In genomic region chr19:13796301-13797057, GRCh38 we compare ENCODE assay signal across 8 cellular contexts. TPM values are rescaled to one million over a fixed set of nuclear protein-coding genes. Genes with fewer than 3 reads are reported as not detected.
DNase-seq lines count a peak whose midpoint lies in the region; ATAC-seq and TF ChIP-seq lines count a peak whose summit lies in the region.

No MANE protein-coding gene starts in this region.

- POLR2A ChIA-PET in naive thymus-derived CD4-positive, alpha-beta T cell (lab: Charles Lee): interaction anchor here (1.1 to 3.1 kb wide), 9 partner anchors 7 to 65 kb away, joined by 3 to 17 read pairs (median 6); partner anchors contain the start of gene C19orf53

- H3K9ac ChIP-seq in SU-DHL-6 (ENCODE audit: low read length): peak overlapping the region; percentile 75

- H3K36me3 ChIP-seq in SU-DHL-6 (ENCODE audit: low read length): no peaks in the 10 kb centered on the region
- peaks cover 0 to 4% (median 0%) of the 10 kb centered on the region in 4 donors for H3K36me3 ChIP-seq in esophagus muscularis mucosa
- no peaks in the 10 kb centered on the region for H3K36me3 ChIP-seq in naive thymus-derived CD4-positive, alpha-beta T cell (ENCODE audit: control insufficient read depth in 2 of 3, insufficient read depth in 3 of 3, low read length in 3 of 3)

- H3F3A ChIP-seq in SU-DHL-6 (ENCODE audit: insufficient read depth): no peaks in the 10 kb centered on the region

- H3K4me1 Mint-ChIP-seq in activated T-cell treated with anti-CD3 and anti-CD28 coated beads, Interleukin-2, amount 50 U/mL, for 4 hours (ENCODE audit: low read depth): peaks cover 23% of the 10 kb centered on the region
- H3K4me1 Mint-ChIP-seq in naive thymus-derived CD4-positive, alpha-beta T cell: peaks cover 22 to 45% (median 31%) of the 10 kb centered on the region in 7 donors

- H3K4me3 ChIP-seq in SU-DHL-6 (ENCODE audit: insufficient read depth, low read length, poor library complexity, severe bottlenecking) (peak overlapping the region; percentile 94), esophagus muscularis mucosa (peak overlapping the region; percentile 77 to 83 (median 80))
- H3K4me3 ChIP-seq in naive thymus-derived CD4-positive, alpha-beta T cell (ENCODE audit: low read length): peak overlapping the region; percentile 84

- H3K36me3 Mint-ChIP-seq in activated T-cell treated with anti-CD3 and anti-CD28 coated beads, Interleukin-2, amount 50 U/mL, for 4 hours (ENCODE audit: insufficient read depth): no peaks in the 10 kb centered on the region
- peaks cover 0 to 4% (median 0%) of the 10 kb centered on the region in 5 donors for H3K36me3 Mint-ChIP-seq in naive thymus-derived CD4-positive, alpha-beta T cell

- no peak for TF ChIP-seq EP300 in esophagus muscularis mucosa (IDR thresholded peaks at IDR 0.05)

- DNase-seq in activated T-cell treated with anti-CD3 and anti-CD28 coated beads, Interleukin-2, amount 50 U/mL, for 4 hours: no peak
- DNase-seq in activated T-cell treated with anti-CD3 and anti-CD28 coated beads, Interleukin-2, amount 50 U/mL, for 48 hours: no peak
- DNase-seq in esophagus muscularis mucosa (ENCODE audit: extremely low spot score) (peak; percentile 94), COLO829 (ENCODE audit: low spot score) (no peak), GF-D8 (lab: John Stamatoyannopoulos, UW) (no peak), NCI-H446 treated with DMSO at 0.1 percent for 48 hours (lab: John Stamatoyannopoulos, UW) (no peak)
- DNase-seq in naive thymus-derived CD4-positive, alpha-beta T cell: no peak

- intact Hi-C loops in esophagus muscularis mucosa (cut with DNase I): loop anchor here (5.0 kb wide), 1 partner anchor 36 kb away; no protein-coding TSS in a partner anchor
- intact Hi-C loops in naive thymus-derived CD4-positive, alpha-beta T cell (cut with micrococcal nuclease): no loop called here

- peak overlapping the region; percentile 97 for H3K4me2 ChIP-seq in SU-DHL-6 (ENCODE audit: low read depth, low read length, poor library complexity, severe bottlenecking)

- no peak for TF ChIP-seq POLR2A in esophagus muscularis mucosa (IDR thresholded peaks at IDR 0.05; ENCODE audit: low read depth)

- no peaks in the 10 kb centered on the region for H3K9me2 ChIP-seq in SU-DHL-6 (replicated peaks; ENCODE audit: insufficient read depth, low read length)

- WGBS in esophagus muscularis mucosa: 16% methylated on average over 7 of the region's 12 CpGs

- TF ChIP-seq CTCF in SU-DHL-6 (IDR thresholded peaks at IDR 0.05; ENCODE audit: insufficient read depth, low read length, poor library complexity, severe bottlenecking) (no peak), esophagus muscularis mucosa (IDR thresholded peaks at IDR 0.05) (peak in 2 of 3 experiments; percentile 12 to 20)

- no peaks in the 10 kb centered on the region for H4K20me1 ChIP-seq in SU-DHL-6 (ENCODE audit: low read depth, low read length)

- no peaks in the 10 kb centered on the region for H3K9me3 ChIP-seq in SU-DHL-6 (ENCODE audit: insufficient read depth, low read length)
- no peaks in the 10 kb centered on the region for H3K9me3 ChIP-seq in esophagus muscularis mucosa
- no peaks in the 10 kb centered on the region for H3K9me3 ChIP-seq in naive thymus-derived CD4-positive, alpha-beta T cell (ENCODE audit: control insufficient read depth in 2 of 3, low read length in 3 of 3)

- H3K27ac ChIP-seq in SU-DHL-6 (ENCODE audit: low read depth, low read length): no peak overlapping the region
- H3K27ac ChIP-seq in esophagus muscularis mucosa (replicated peaks in 1 of 4): peak overlapping the region; percentile 89 to 97 (median 94)
- peak overlapping the region; percentile 56 for H3K27ac ChIP-seq in naive thymus-derived CD4-positive, alpha-beta T cell (ENCODE audit: low read depth, low read length)

- H3K27me3 Mint-ChIP-seq in activated T-cell treated with anti-CD3 and anti-CD28 coated beads, Interleukin-2, amount 50 U/mL, for 4 hours (ENCODE audit: low read depth): no peaks in the 10 kb centered on the region
- H3K27me3 Mint-ChIP-seq in naive thymus-derived CD4-positive, alpha-beta T cell: no peaks in the 10 kb centered on the region

- H2AFZ ChIP-seq in SU-DHL-6 (ENCODE audit: low read depth, low read length, severe bottlenecking): peak overlapping the region; percentile 93

- H3K27me3 ChIP-seq in SU-DHL-6 (ENCODE audit: low read length) (no peaks in the 10 kb centered on the region), esophagus muscularis mucosa (no peaks in the 10 kb centered on the region)
- H3K27me3 ChIP-seq in naive thymus-derived CD4-positive, alpha-beta T cell (ENCODE audit: control insufficient read depth in 2 of 2, insufficient read depth in 2 of 2, low read length in 2 of 2): no peaks in the 10 kb centered on the region

- peak overlapping the region; percentile 19 to 96 (median 79) for H3K27ac Mint-ChIP-seq in naive thymus-derived CD4-positive, alpha-beta T cell

- H3K79me2 ChIP-seq in SU-DHL-6 (ENCODE audit: insufficient read depth, low read length): no peaks in the 10 kb centered on the region

- peak overlapping the region; percentile 77 for H3K4me3 Mint-ChIP-seq in activated T-cell treated with anti-CD3 and anti-CD28 coated beads, Interleukin-2, amount 50 U/mL, for 4 hours
- H3K4me3 Mint-ChIP-seq in naive thymus-derived CD4-positive, alpha-beta T cell: peak overlapping the region; percentile 69 to 96 (median 88)

- no peaks in the 10 kb centered on the region for H3K9me3 Mint-ChIP-seq in activated T-cell treated with anti-CD3 and anti-CD28 coated beads, Interleukin-2, amount 50 U/mL, for 4 hours
- no peaks in the 10 kb centered on the region for H3K9me3 Mint-ChIP-seq in naive thymus-derived CD4-positive, alpha-beta T cell

- ATAC-seq in activated T-cell treated with anti-CD3 and anti-CD28 coated beads, Interleukin-2, amount 50 U/mL, for 4 hours: no peak
- ATAC-seq in naive thymus-derived CD4-positive, alpha-beta T cell: no peak

- peaks cover 23 to 43% (median 42%) of the 10 kb centered on the region in 4 donors for H3K4me1 ChIP-seq in esophagus muscularis mucosa
- H3K4me1 ChIP-seq in naive thymus-derived CD4-positive, alpha-beta T cell (ENCODE audit: control insufficient read depth in 2 of 2, insufficient read depth in 2 of 2, low read length in 2 of 2): peaks cover 14 to 17% of the 10 kb centered on the region in 2 donors

- CTCF ChIA-PET in naive thymus-derived CD4-positive, alpha-beta T cell (lab: Charles Lee): interaction anchor here (0.6 to 1.2 kb wide), 3 partner anchors 9 to 739 kb away, joined by 5 to 6 read pairs (median 5); no protein-coding TSS in a partner anchor

RNA-seq across cellular contexts. Expression of gene ZSWIM4, which starts 1.2 kb away (rescaled TPM):
- 1 to 10 TPM; 3.2 to 5.0 (median 3.7) TPM for total RNA-seq in activated T-cell treated with anti-CD3 and anti-CD28 coated beads, Interleukin-2, amount 50 U/mL, for 4 hours
- 10 to 100 TPM in 1 of 4 donors, 1 to 10 TPM in 3; 5.3 to 11.6 (median 7.8) TPM for total RNA-seq in esophagus muscularis mucosa
- total RNA-seq in naive thymus-derived CD4-positive, alpha-beta T cell: 1 to 10 TPM; 4.8 to 7.8 (median 5.9) TPM
- polyA plus RNA-seq in naive thymus-derived CD4-positive, alpha-beta T cell: 1 to 10 TPM in 1 of 2 donors, under 1 TPM in 1; 0.73 to 1.6 TPM

RNA-seq across cellular contexts. Expression of gene C19orf53, which starts 22.2 kb away (rescaled TPM):
- total RNA-seq in activated T-cell treated with anti-CD3 and anti-CD28 coated beads, Interleukin-2, amount 50 U/mL, for 4 hours: 100 to 1,000 TPM; 158 to 181 (median 167) TPM
- total RNA-seq in esophagus muscularis mucosa: 100 to 1,000 TPM in 2 of 4 donors, 10 to 100 TPM in 2; 87.4 to 168 (median 104) TPM
- 100 to 1,000 TPM in 1 of 5 experiments, 10 to 100 TPM in 4; 57.2 to 108 (median 86.2) TPM for total RNA-seq in naive thymus-derived CD4-positive, alpha-beta T cell
- 100 to 1,000 TPM; 203 to 289 TPM for polyA plus RNA-seq in naive thymus-derived CD4-positive, alpha-beta T cell

RNA-seq across cellular contexts. Expression of gene MRI1, which starts 32.2 kb away (rescaled TPM):
- 10 to 100 TPM; 27.1 to 48.8 (median 33.7) TPM for total RNA-seq in activated T-cell treated with anti-CD3 and anti-CD28 coated beads, Interleukin-2, amount 50 U/mL, for 4 hours
- total RNA-seq in esophagus muscularis mucosa: 10 to 100 TPM; 28.2 to 60.2 (median 38.5) TPM
- 10 to 100 TPM; 29.1 to 56.2 (median 49.2) TPM for total RNA-seq in naive thymus-derived CD4-positive, alpha-beta T cell
- 10 to 100 TPM in 1 of 2 donors, 1 to 10 TPM in 1; 7.1 to 22.4 TPM for polyA plus RNA-seq in naive thymus-derived CD4-positive, alpha-beta T cell
